ENCODE assay signal across 28 cellular contexts in the genomic region with DNA sequence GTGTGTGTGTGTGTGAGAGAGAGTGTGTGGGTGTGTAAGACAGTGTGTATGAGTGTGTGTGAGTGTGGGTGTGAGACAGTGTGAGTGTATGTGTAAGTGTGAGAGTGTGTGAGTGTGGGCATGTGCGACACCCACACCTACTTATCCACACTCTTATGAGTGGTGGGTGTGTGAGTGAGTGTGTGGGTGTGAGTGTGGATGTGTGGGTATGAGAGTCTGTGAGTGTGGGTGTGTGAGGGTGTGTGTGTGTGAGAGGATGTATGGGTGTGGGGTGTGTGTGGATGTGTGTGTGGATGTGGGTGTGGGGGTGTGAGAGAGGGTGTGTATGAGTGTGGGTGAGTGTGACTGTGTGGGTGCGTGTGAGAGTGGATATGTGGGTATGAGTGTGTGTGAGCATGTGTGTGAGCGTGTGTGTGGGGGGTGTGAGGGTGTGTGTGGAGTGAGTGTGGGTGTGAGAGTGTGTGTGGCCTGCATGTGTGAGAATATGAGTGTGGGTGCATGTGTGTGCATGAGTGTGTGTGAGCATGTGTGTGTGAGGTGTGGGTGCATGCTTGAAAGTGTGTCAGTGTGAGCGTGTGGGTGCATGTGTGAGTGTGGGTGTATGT. TPM values are rescaled to one million over a fixed set of nuclear protein-coding genes. Genes with fewer than 3 reads are reported as not detected.
DNase-seq lines count a peak whose midpoint lies in the region; ATAC-seq, FAIRE-seq and TF ChIP-seq lines count a peak whose summit lies in the region.
"Had no signal": no experiment of that assay in that cellular context is flagged by ENCODE, and none has a peak within 500 bp of the region (broad histone marks: within the 10 kb centered on the region; RNA-seq: fewer than 3 reads in every experiment).

No MANE protein-coding gene starts in this region.

- FAIRE-seq in GM12878 (lab: Jason Lieb, UNC) = no peak
- FAIRE-seq: GM18507 had no signal

- H3K4me2 ChIP-seq in H9 (ENCODE audit: insufficient read depth, insufficient read length, low read length) = no peak overlapping the region
- H3K4me2 ChIP-seq in GM12878 (ENCODE audit: control insufficient read depth, insufficient read depth) = no peak overlapping the region
- H3K4me2 ChIP-seq in mesendoderm (ENCODE audit: low read length) = no peak overlapping the region

- no peak overlapping the region; a peak in 2 of 7 replicates for H3K27ac Mint-ChIP-seq in H9
- H3K27ac Mint-ChIP-seq: HFFc6 had no signal

- in situ Hi-C loops in GM12878 (cut with MboI) = loop anchor here (25.0 kb wide), 1 partner anchor 301 kb away; no protein-coding TSS in a partner anchor

- no peak overlapping the region for H3K4me3 Mint-ChIP-seq in H9
- H3K4me3 Mint-ChIP-seq: HFFc6 had no signal

- DNase-seq in H9 = no peak
- no peak for DNase-seq in GM12878 (ENCODE audit: low read depth, low spot score)
- DNase-seq in mesendoderm = no peak
- DNase-seq in sciatic nerve (ENCODE audit: low spot score) = no peak
- no peak for DNase-seq in NCI-H2081 (lab: John Stamatoyannopoulos, UW)
- DNase-seq: 8988T, ACHN, Calu3, DND-41, H7, HFFc6, KBM-7, NCI-H2029 treated with DMSO at 0.1 percent for 48 hours, NCI-H226, NCI-H510A, NCI-H69, SHP77 had no signal

- H2BK15ac ChIP-seq in H9 (ENCODE audit: low read depth, low read length) (no peak overlapping the region), mesendoderm (replicated peaks; ENCODE audit: low read depth) (no peak overlapping the region)

- H3K4me3 ChIP-seq in GM12878 (no peak overlapping the region), mesendoderm (ENCODE audit: low read length) (no peak overlapping the region)

- H3K36me3 ChIP-seq in GM12878 (ENCODE audit: control insufficient read depth in 2 of 2, insufficient read depth in 2 of 2, low read length in 1 of 2) = no peaks in the 10 kb centered on the region
- no peaks in the 10 kb centered on the region for H3K36me3 ChIP-seq in mesendoderm (ENCODE audit: control insufficient read depth, insufficient read depth, low read length)

- H3K23ac ChIP-seq in H9 (ENCODE audit: insufficient read length, low read depth, low read length) (no peak overlapping the region), mesendoderm (ENCODE audit: low read length) (no peak overlapping the region)

- no peak for TF ChIP-seq POLR2A in GM12878 (IDR thresholded peaks at IDR 0.05; ENCODE audit: low read depth, low read length)

- SMC1A ChIA-PET in GM12878 (lab: Charles Lee; ENCODE audit: uncharacterized antibody, unreplicated experiment) = no interaction called here

- H3K9me3 ChIP-seq in H9 (ENCODE audit: control insufficient read depth, low read depth, low read length) (no peaks in the 10 kb centered on the region), GM12878 (replicated peaks; ENCODE audit: control insufficient read depth, insufficient read depth, low read length) (no peaks in the 10 kb centered on the region)

- no peaks in the 10 kb centered on the region for H3K27me3 ChIP-seq in H9 (ENCODE audit: insufficient read depth, low read length)
- no peaks in the 10 kb centered on the region; a peak in 1 of 4 replicates for H3K27me3 ChIP-seq in GM12878 (replicated peaks in 1 of 2; ENCODE audit: control insufficient read depth in 2 of 2, insufficient read depth in 2 of 2, low read length in 1 of 2)
- H3K27me3 ChIP-seq in mesendoderm (ENCODE audit: insufficient read depth, low read length, poor library complexity) = no peaks in the 10 kb centered on the region

- no peak overlapping the region for H2BK120ac ChIP-seq in H9 (ENCODE audit: low read depth, low read length, poor library complexity, severe bottlenecking)
- H2BK120ac ChIP-seq in mesendoderm (ENCODE audit: low read depth, low read length) = no peak overlapping the region

- no TSS peak for BruUV-seq in GM12878 (replicated peaks; lab: Mats Ljungman, UMichigan)

- no peak for TF ChIP-seq RAD21 in GM12878 (IDR thresholded peaks at IDR 0.05; ENCODE audit: insufficient read depth, low read depth, low read length)

- H2AFZ ChIP-seq in H9 (ENCODE audit: low read length) (no peak overlapping the region), GM12878 (ENCODE audit: control insufficient read depth, low read depth, low read length) (no peak overlapping the region)

- H3K23me2 ChIP-seq in H9 (ENCODE audit: insufficient read length, low read depth, low read length, poor library complexity, severe bottlenecking) = no peaks in the 10 kb centered on the region

- no peak overlapping the region for H3K14ac ChIP-seq in H9 (ENCODE audit: insufficient read depth, low read length)

- H3K4me1 Mint-ChIP-seq in H9 = peaks cover 18 to 22% of the 10 kb centered on the region in 2 experiments

- no peak overlapping the region for H2BK5ac ChIP-seq in H9 (ENCODE audit: insufficient read length, low read length)
- no peak overlapping the region for H2BK5ac ChIP-seq in mesendoderm (ENCODE audit: low read length)

- TF ChIP-seq EP300 in GM12878 (IDR thresholded peaks at IDR 0.05; ENCODE audit: borderline replicate concordance in 1 of 2, control insufficient read depth in 1 of 2, low read depth in 2 of 2, low read length in 2 of 2) = no peak

- H3K4ac ChIP-seq in H9 (ENCODE audit: low read depth, low read length) = no peak overlapping the region
- H3K4ac ChIP-seq in mesendoderm (ENCODE audit: low read depth, low read length) = no peak overlapping the region

- RAD21 ChIA-PET in GM12878 (lab: Charles Lee; ENCODE audit: unreplicated experiment) = no interaction called here

- no peak overlapping the region for H3T11ph ChIP-seq in H9 (ENCODE audit: low read length)

- no peaks in the 10 kb centered on the region for H4K20me1 ChIP-seq in H9 (ENCODE audit: control insufficient read depth, insufficient read depth, insufficient read length)
- no peaks in the 10 kb centered on the region for H4K20me1 ChIP-seq in GM12878 (ENCODE audit: control insufficient read depth, insufficient read depth)

- H3K9me3 Mint-ChIP-seq in H9 = peaks cover 0 to 6% of the 10 kb centered on the region in 2 experiments; a peak in 2 of 5 replicates

- H3K79me2 ChIP-seq in H9 (ENCODE audit: insufficient read depth, low read length) (no peaks in the 10 kb centered on the region), GM12878 (ENCODE audit: control insufficient read depth, insufficient read depth, low read length) (no peaks in the 10 kb centered on the region), mesendoderm (ENCODE audit: control insufficient read depth, insufficient read depth, low read length) (no peaks in the 10 kb centered on the region)

- H3K4me1 ChIP-seq in H9 (ENCODE audit: insufficient read depth, low read length) (no peaks in the 10 kb centered on the region; the same call in 1 of the 2 replicates), GM12878 (ENCODE audit: control insufficient read depth, insufficient read depth, low read length) (no peaks in the 10 kb centered on the region), mesendoderm (ENCODE audit: control insufficient read depth, low read depth, low read length) (no peaks in the 10 kb centered on the region)

- H2BK12ac ChIP-seq in H9 (ENCODE audit: insufficient read length, low read depth, low read length) = no peak overlapping the region

- H4K5ac ChIP-seq in H9 (ENCODE audit: insufficient read length, low read depth, low read length) (peak overlapping the region; percentile 23), mesendoderm (ENCODE audit: low read length) (no peak overlapping the region)

- POLR2A ChIA-PET in GM12878 (lab: Charles Lee) = interaction anchor here (0.5 kb wide), 1 partner anchor 648 kb away, joined by 3 read pairs; no protein-coding TSS in a partner anchor

- intact Hi-C loops in GM12878 (cut with micrococcal nuclease; ENCODE audit: unreplicated experiment) = no loop called here
- intact Hi-C loops in sciatic nerve (cut with DNase I) = no loop called here

- no peak for TF ChIP-seq CTCF in H9 (conservative IDR thresholded peaks at IDR 0.05)
- TF ChIP-seq CTCF in GM12878 (IDR thresholded peaks at IDR 0.05 in 2 of 3, conservative IDR thresholded peaks at IDR 0.05 in 1 of 3; ENCODE audit: control insufficient read depth in 2 of 3, extremely low read depth in 1 of 3, insufficient read depth in 1 of 3, low read depth in 3 of 3, low read length in 3 of 3) = no peak

- H3K9ac ChIP-seq in H9 (ENCODE audit: extremely low read depth, insufficient read length, low read length) (no peak overlapping the region), GM12878 (ENCODE audit: control insufficient read depth, insufficient read depth, low read length) (no peak overlapping the region), mesendoderm (ENCODE audit: low read length) (no peak overlapping the region)

- 100% methylated on average over 3 of the region's 4 CpGs for WGBS in H9 (ENCODE audit: extremely low coverage, insufficient read length, low lambda C conversion rate)
- WGBS in GM12878 (ENCODE audit: insufficient coverage, insufficient replicate concordance, low lambda C conversion rate, missing lambda C conversion rate) = 60% methylated on average over 4 of the region's 4 CpGs
- WGBS in mesendoderm (ENCODE audit: extremely low coverage, insufficient coverage, low lambda C conversion rate) = 100% methylated on average over 3 of the region's 4 CpGs

- ATAC-seq in GM12878 = no peak
- ATAC-seq in sciatic nerve = peak; percentile 30
- no peak for ATAC-seq in HG02798 (IDR thresholded peaks at IDR 0.05; ENCODE audit: poor library complexity, unreplicated experiment)
- no peak for ATAC-seq in HG02678 (IDR thresholded peaks at IDR 0.05; ENCODE audit: unreplicated experiment)
- no peak for ATAC-seq in HG03571 (IDR thresholded peaks at IDR 0.05; ENCODE audit: unreplicated experiment)
- ATAC-seq: Panc1 had no signal

- H2BK20ac ChIP-seq in H9 (ENCODE audit: low read depth, low read length, poor library complexity, severe bottlenecking) = no peak overlapping the region

- H3K56ac ChIP-seq in H9 (ENCODE audit: insufficient read length, low read depth, low read length) (peak overlapping the region; percentile 13), mesendoderm (ENCODE audit: low read length) (no peak overlapping the region)

- H4K8ac ChIP-seq in H9 (replicated peaks; ENCODE audit: insufficient read length, low read depth, low read length) (peak overlapping the region; percentile 62), mesendoderm (ENCODE audit: low read depth, low read length) (no peak overlapping the region)

- no peak overlapping the region for H2AK5ac ChIP-seq in H9 (ENCODE audit: insufficient read length, low read length)
- H2AK5ac ChIP-seq in mesendoderm (ENCODE audit: low read length) = peak overlapping the region; percentile 41

- CTCF ChIA-PET in GM12878 (lab: Yijun Ruan, JAX) = interaction anchor here (1.1 kb wide), 1 partner anchor 34 kb away, joined by 5 read pairs; no protein-coding TSS in a partner anchor

- no peaks in the 10 kb centered on the region; a peak in 3 of 7 replicates for H3K36me3 Mint-ChIP-seq in H9 (ENCODE audit: insufficient read depth in 1 of 3, low read depth in 3 of 3)

- H4K91ac ChIP-seq in H9 (ENCODE audit: insufficient read length, low read depth, low read length) = peak overlapping the region; percentile 29

- no peak overlapping the region for H3K18ac ChIP-seq in H9 (ENCODE audit: insufficient read length, low read depth, low read length)
- H3K18ac ChIP-seq in mesendoderm (ENCODE audit: low read length) = no peak overlapping the region

- H3K27me3 Mint-ChIP-seq in H9 (ENCODE audit: low read depth) = no peaks in the 10 kb centered on the region; the same call in none of the 2 replicates

- H3K27ac ChIP-seq in H9 (ENCODE audit: insufficient read length, low read depth, low read length) (no peak overlapping the region), GM12878 (ENCODE audit: control insufficient read depth, insufficient read depth) (no peak overlapping the region), mesendoderm (ENCODE audit: low read depth, low read length) (no peak overlapping the region)
- H3K27ac ChIP-seq: HL-60, RWPE1 had no signal

- H3K79me1 ChIP-seq in H9 (ENCODE audit: insufficient read depth, low read depth, low read length, poor library complexity, severe bottlenecking) = no peaks in the 10 kb centered on the region
- H3K79me1 ChIP-seq in mesendoderm (ENCODE audit: low read length) = no peaks in the 10 kb centered on the region

RNA-seq across cellular contexts. Expression of gene VWC2, which starts 15.1 kb away (rescaled TPM):
- total RNA-seq in H9 (2021) (0.02 TPM in 2 replicates), GM12878 (2014; rRNA removed) (0.06 TPM in 1 of 2 replicates, not detected in the other), GM12878 (2014; rRNA removed; fragmentation: Illumina TruSeq; extraction: Trizol) (not detected in 2 replicates), GM12878 (2021) (not detected in 2 replicates), sciatic nerve (0.09 TPM)
- total RNA-seq in GM12878 (2013; cell fraction: nucleolus; rRNA removed) = not detected in 2 replicates
- not detected for polyA plus RNA-seq in GM12878 (2011; ENCODE audit: low read depth)
- polyA plus RNA-seq in GM12878 (2011; rRNA removed) (under 0.01 and 0.01 TPM in 2 replicates), GM12878 (2014; fragmentation: Illumina TruSeq; extraction: Trizol) (not detected in 2 replicates), GM12878 (2014; fragmentation: Nextera tagmentation; extraction: Ambion mirVana) (not detected), GM12878 (2014; rRNA removed) (0.03 TPM in 1 of 2 replicates, not detected in the other), GM12878 (2016; fragmentation: Nextera tagmentation; extraction: Ambion mirVana) (not detected)
- under 0.01 TPM in 2 replicates for polyA plus RNA-seq in GM12878 (2011; cell fraction: cytosol; rRNA removed)
- 0.01 TPM in 1 of 2 replicates, not detected in the other for polyA plus RNA-seq in GM12878 (2011; cell fraction: nucleus; rRNA removed)
- polyA plus RNA-seq in GM12878 (2012) = 0.01 TPM in 1 of 2 replicates, not detected in the other
- polyA minus RNA-seq in GM12878 (2011; rRNA and poly(A)+ RNA removed) = not detected in 2 replicates
- not detected in 2 replicates for polyA minus RNA-seq in GM12878 (2011; cell fraction: cytosol; rRNA and poly(A)+ RNA removed)
- polyA minus RNA-seq in GM12878 (2011; cell fraction: nucleus; rRNA and poly(A)+ RNA removed) = not detected in 2 replicates
- 0.06 TPM for polyA plus RNA-seq in mesendoderm (2013, experiment 1 of 2)
- 0.04 TPM for polyA plus RNA-seq in mesendoderm (2013, experiment 2 of 2)
- total RNA-seq: Calu3, HFFc6, LHCN-M2, MCF 10A, SK-MEL-5 had no signal
- polyA plus RNA-seq: BJ had no signal
